Comparison of ENCODE assay signal across 1 cellular context in the genomic region with DNA sequence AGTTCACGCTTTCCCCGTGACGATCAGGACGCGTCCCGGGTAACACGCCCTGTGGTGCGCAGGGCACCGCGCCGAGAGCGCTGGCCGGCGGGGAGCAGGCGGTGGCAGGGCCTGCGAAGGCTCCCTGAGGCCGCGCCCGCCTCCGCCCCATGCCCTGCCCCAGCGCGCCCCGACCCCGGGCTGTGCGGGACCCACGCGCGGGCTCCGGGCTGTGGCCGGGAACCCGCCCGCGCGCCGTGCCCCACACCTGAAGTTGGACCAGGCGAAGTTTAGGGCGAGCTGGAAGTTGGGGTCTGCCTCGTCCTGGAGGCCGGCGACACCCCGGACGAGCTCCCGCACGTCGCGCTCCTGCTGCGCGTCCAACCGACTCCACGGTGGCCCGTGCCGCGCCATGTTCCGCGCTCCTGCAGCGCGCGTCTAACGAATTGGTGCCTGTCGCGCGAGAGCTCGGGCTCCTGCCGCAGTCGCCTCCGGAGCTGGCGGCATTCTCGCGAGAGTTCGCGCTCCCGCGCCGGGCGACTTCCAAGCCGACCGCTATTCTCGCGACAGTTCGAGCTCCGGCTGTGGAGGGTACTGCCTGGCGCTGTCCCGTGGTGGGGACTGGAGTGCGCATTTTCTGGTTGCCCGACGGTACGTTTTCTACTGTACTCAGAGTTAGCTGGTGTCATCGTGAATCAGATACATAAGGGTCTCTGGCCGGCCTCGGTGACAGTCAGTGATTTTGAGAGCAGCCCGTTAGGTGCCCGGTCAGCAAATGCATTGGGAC.
TF ChIP-seq lines count a peak whose summit lies in the region.

Gene TUBGCP5, minus strand, starts transcription at position 419 of the 766 bp plus-strand sequence. Its CDS starts 26 bp downstream, at position 393.

TF ChIP-seq in K562, 482 proteins besides CTCF, POLR2A, EP300 and RAD21 (continued from another document and continues in another):
- TF ChIP-seq MGA (IDR thresholded peaks at IDR 0.05) (peak; percentile 54), HMGXB4 (CRISPR knock-in tag; IDR thresholded peaks at IDR 0.05) (peak; percentile 66), PHF8 (IDR thresholded peaks at IDR 0.05; ENCODE audit: borderline replicate concordance, low read length) (peak; percentile 96; the same call in 1 of the 2 replicates), HMGN3 (IDR thresholded peaks at IDR 0.05; ENCODE audit: borderline replicate concordance, extremely low read depth, insufficient read length, low read depth, low read length) (peak; percentile 17), FOXJ3 (CRISPR knock-in tag; IDR thresholded peaks at IDR 0.05) (no peak), ZBED1 (IDR thresholded peaks at IDR 0.05) (peak; percentile 63; the same call in 1 of the 2 replicates), SAFB (IDR thresholded peaks at IDR 0.05; ENCODE audit: borderline replicate concordance, low read depth, low read length) (peak; percentile 92), HDAC1 (IDR thresholded peaks at IDR 0.05) (peak in 1 of 2 experiments; percentile 79; a peak in 1 of 4 replicates), YY1 (IDR thresholded peaks at IDR 0.05; ENCODE audit: borderline replicate concordance in 1 of 3, control insufficient read depth in 1 of 3, extremely low read depth in 1 of 3, insufficient read depth in 3 of 3, insufficient read length in 1 of 3, insufficient replicate concordance in 2 of 3, low read depth in 1 of 3, low read length in 2 of 3) (peak; percentile 79 to 93 (median 85)), IFI16 (CRISPR knock-in tag; IDR thresholded peaks at IDR 0.05) (no peak), GTF2E2 (tag; IDR thresholded peaks at IDR 0.05) (peak; percentile 67; the same call in 1 of the 2 replicates), ARID1B (IDR thresholded peaks at IDR 0.05) (no peak), MBD2 (IDR thresholded peaks at IDR 0.05; ENCODE audit: borderline replicate concordance, low read depth) (peak; percentile 67), STAT6 (CRISPR knock-in tag; IDR thresholded peaks at IDR 0.05) (0 out of 2 replicates have a peak, but pooled peaks have one; percentile 3), PHB2 (IDR thresholded peaks at IDR 0.05; ENCODE audit: low read depth) (no peak), CAMTA2 (CRISPR knock-in tag; conservative IDR thresholded peaks at IDR 0.05) (no peak), FOXA3 (CRISPR knock-in tag; conservative IDR thresholded peaks at IDR 0.05 in 1 of 2, IDR thresholded peaks at IDR 0.05 in 1 of 2) (0 out of 4 replicates have a peak, but pooled peaks of 1 of the 2 experiments have one; percentile 27), SAP30 (IDR thresholded peaks at IDR 0.05; ENCODE audit: borderline replicate concordance, insufficient read depth, low read depth, low read length, poor library complexity, severe bottlenecking) (peak; percentile 85), ZFX (CRISPR knock-in tag; IDR thresholded peaks at IDR 0.05) (peak; percentile 72), SIN3A (IDR thresholded peaks at IDR 0.05; ENCODE audit: borderline replicate concordance in 2 of 2, control insufficient read depth in 1 of 2, low read depth in 2 of 2, low read length in 2 of 2) (peak in 1 of 2 experiments; percentile 81; a peak in 2 of 4 replicates), TEAD1 (CRISPR knock-in tag; IDR thresholded peaks at IDR 0.05) (peak in 1 of 2 experiments; percentile 70; a peak in 2 of 4 replicates), GATAD2B (IDR thresholded peaks at IDR 0.05; ENCODE audit: borderline replicate concordance) (peak; percentile 90)
- TF ChIP-seq, protein P1, sequence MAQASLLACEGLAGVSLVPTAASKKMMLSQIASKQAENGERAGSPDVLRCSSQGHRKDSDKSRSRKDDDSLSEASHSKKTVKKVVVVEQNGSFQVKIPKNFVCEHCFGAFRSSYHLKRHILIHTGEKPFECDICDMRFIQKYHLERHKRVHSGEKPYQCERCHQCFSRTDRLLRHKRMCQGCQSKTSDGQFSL (CRISPR knock-in tag; IDR thresholded peaks at IDR 0.05), result no peak
- TF ChIP-seq, protein P1 (tag; IDR thresholded peaks at IDR 0.05), result no peak
- TF ChIP-seq, protein P2, sequence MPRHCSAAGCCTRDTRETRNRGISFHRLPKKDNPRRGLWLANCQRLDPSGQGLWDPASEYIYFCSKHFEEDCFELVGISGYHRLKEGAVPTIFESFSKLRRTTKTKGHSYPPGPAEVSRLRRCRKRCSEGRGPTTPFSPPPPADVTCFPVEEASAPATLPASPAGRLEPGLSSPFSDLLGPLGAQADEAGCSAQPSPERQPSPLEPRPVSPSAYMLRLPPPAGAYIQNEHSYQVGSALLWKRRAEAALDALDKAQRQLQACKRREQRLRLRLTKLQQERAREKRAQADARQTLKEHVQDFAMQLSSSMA (CRISPR knock-in tag; IDR thresholded peaks at IDR 0.05), result no peak
- TF ChIP-seq, protein P3, sequence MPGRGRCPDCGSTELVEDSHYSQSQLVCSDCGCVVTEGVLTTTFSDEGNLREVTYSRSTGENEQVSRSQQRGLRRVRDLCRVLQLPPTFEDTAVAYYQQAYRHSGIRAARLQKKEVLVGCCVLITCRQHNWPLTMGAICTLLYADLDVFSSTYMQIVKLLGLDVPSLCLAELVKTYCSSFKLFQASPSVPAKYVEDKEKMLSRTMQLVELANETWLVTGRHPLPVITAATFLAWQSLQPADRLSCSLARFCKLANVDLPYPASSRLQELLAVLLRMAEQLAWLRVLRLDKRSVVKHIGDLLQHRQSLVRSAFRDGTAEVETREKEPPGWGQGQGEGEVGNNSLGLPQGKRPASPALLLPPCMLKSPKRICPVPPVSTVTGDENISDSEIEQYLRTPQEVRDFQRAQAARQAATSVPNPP (IDR thresholded peaks at IDR 0.05; ENCODE audit: borderline replicate concordance, insufficient read depth, insufficient read length), result no peak
